1 cellular context compared by ENCODE assay signal in the genomic region with DNA sequence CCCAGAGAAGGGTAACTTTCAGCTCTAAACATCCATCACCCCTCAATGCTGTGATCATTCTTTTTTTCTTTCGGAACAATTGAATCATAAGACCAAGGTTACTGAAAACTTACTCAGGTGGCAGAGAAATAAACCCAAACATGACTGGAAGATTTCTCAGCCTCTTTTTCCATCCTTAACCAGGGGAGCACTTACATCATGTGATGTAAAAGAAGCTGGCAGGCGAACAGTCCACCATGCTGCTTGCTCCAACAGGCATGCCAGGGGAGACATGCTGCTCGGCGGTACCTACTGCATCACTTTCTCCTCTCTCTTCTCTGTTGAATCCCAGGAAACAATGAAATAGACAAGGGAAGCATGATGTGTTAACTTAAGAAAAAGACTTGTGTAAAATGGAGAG.
TF ChIP-seq lines count a peak whose summit lies in the region.

No MANE protein-coding gene starts in this region.

TF ChIP-seq in H1, 55 proteins besides CTCF, POLR2A, EP300 and RAD21:
- no peak for TF ChIP-seq TEAD4 (IDR thresholded peaks at IDR 0.05; ENCODE audit: low read depth, low read length)
- TF ChIP-seq GTF2F1 (IDR thresholded peaks at IDR 0.05; ENCODE audit: borderline replicate concordance, low read depth, low read length) = no peak
- no peak for TF ChIP-seq KDM1A (IDR thresholded peaks at IDR 0.05; ENCODE audit: borderline replicate concordance, low read length)
- no peak for TF ChIP-seq POLR2AphosphoS5 (IDR thresholded peaks at IDR 0.05; ENCODE audit: low read depth, low read length)
- TF ChIP-seq CREB1 (IDR thresholded peaks at IDR 0.05) = no peak
- no peak for TF ChIP-seq CEBPB (IDR thresholded peaks at IDR 0.05; ENCODE audit: low read depth, low read length)
